8 cellular contexts compared by ENCODE assay signal in genomic region chr22:38189104-38189503, GRCh38.
"Had no signal": no experiment of that assay in that cellular context is flagged by ENCODE, and none has a peak within 500 bp of the region (broad histone marks: within the 10 kb centered on the region; RNA-seq: fewer than 3 reads in every experiment).

No MANE protein-coding gene starts in this region.

- DNase-seq: HCEC 1CT, IMR-90, KG1 had no signal

- H3K4me3 Mint-ChIP-seq: GM23338, H9 had no signal

- FAIRE-seq: H1, H54, K562 had no signal

- H3K4me2 ChIP-seq: GM23338 had no signal

- H3K4me3 ChIP-seq: GM23338, K562 had no signal

- ATAC-seq: GM23338, K562 had no signal

- H3K27ac Mint-ChIP-seq: GM23338 had no signal

- H2AFZ ChIP-seq: GM23338 had no signal
